ENCODE assay signal across 11 cellular contexts in the genomic region with DNA sequence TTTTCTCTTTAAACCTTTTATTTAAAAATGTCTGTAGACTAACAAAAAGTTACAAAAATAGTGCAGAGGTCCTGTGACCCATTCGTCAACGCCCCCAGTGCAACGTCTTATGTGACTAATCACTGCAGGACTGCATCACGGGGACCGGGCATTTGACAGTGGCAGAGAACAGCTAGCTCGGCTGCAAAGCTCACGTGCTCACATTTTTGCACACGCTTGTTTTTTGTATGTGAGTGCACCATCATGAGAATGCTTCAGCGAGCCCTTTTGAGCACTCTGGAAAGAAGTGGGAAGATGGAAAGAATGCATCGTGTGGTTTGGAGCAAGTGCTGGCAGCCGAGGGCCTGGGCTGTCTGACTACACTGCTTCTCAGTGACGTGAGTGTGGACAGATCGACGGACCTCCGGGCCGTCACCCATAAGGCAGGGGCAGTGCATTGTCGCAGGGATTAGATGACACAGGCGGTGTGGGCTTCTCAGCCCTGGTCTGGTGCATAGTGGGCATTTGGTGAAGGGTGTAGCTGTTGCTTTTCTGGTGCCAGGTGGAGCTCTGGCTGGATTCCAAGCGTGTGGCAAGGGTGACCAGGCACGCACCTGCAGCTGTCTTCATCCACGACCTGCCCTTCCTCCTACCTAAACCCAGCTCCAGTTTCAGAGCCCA. TPM values are rescaled to one million over a fixed set of nuclear protein-coding genes. Genes with fewer than 3 reads are reported as not detected.
DNase-seq lines count a peak whose midpoint lies in the region; ATAC-seq and TF ChIP-seq lines count a peak whose summit lies in the region.
"Had no signal": no experiment of that assay in that cellular context is flagged by ENCODE, and none has a peak within 500 bp of the region (broad histone marks: within the 10 kb centered on the region; RNA-seq: fewer than 3 reads in every experiment).

No MANE protein-coding gene starts in this region.

- no peak overlapping the region for H2BK120ac ChIP-seq in mesendoderm (ENCODE audit: low read depth, low read length)

- no peak overlapping the region for H2AK5ac ChIP-seq in mesendoderm (ENCODE audit: low read length)

- H3K9me3 ChIP-seq in GM23248 (ENCODE audit: low read depth) (peaks cover 4% of the 10 kb centered on the region), OCI-LY3 (ENCODE audit: insufficient read depth, low read length) (0 out of 2 replicates have a peak, but pooled peaks cover 9% of the 10 kb centered on the region), heart right ventricle (peaks cover 0 to 19% (median 11%) of the 10 kb centered on the region in 11 donors), spleen (peaks cover 0 to 32% (median 20%) of the 10 kb centered on the region in 8 donors)

- no peak for TF ChIP-seq POLR2A in spleen (IDR thresholded peaks at IDR 0.05)

- no peak for TF ChIP-seq CTCF in OCI-LY3 (IDR thresholded peaks at IDR 0.05; ENCODE audit: low read depth, low read length)
- TF ChIP-seq CTCF in heart right ventricle (IDR thresholded peaks at IDR 0.05) = no peak
- TF ChIP-seq CTCF in spleen (IDR thresholded peaks at IDR 0.05 in 8 of 11, conservative IDR thresholded peaks at IDR 0.05 in 3 of 11) = no peak

- H3F3A ChIP-seq in GM23248 (ENCODE audit: insufficient read depth) = no peaks in the 10 kb centered on the region

- H3K36me3 ChIP-seq in GM23248 (ENCODE audit: low read depth) (no peaks in the 10 kb centered on the region), OCI-LY3 (replicated peaks; ENCODE audit: low read depth, low read length) (no peaks in the 10 kb centered on the region), heart right ventricle (no peaks in the 10 kb centered on the region), mesendoderm (ENCODE audit: control insufficient read depth, insufficient read depth, low read length) (no peaks in the 10 kb centered on the region), spleen (no peaks in the 10 kb centered on the region)

- H2AFZ ChIP-seq in GM23248 (peak overlapping the region; percentile 8; the same call in 1 of the 2 replicates), OCI-LY3 (ENCODE audit: low read depth, low read length) (no peak overlapping the region; the same call in 1 of the 2 replicates)

- H3K79me1 ChIP-seq in mesendoderm (ENCODE audit: low read length) = no peaks in the 10 kb centered on the region

- intact Hi-C loops in heart right ventricle (cut with DNase I) = no loop called here
- intact Hi-C loops in spleen (cut with DNase I; ENCODE audit: low total_unique reads) = no loop called here

- no peak overlapping the region for H3K27ac ChIP-seq in GM23248
- H3K27ac ChIP-seq in OCI-LY3 (ENCODE audit: low read length) = no peak overlapping the region
- H3K27ac ChIP-seq in heart right ventricle = no peak overlapping the region
- no peak overlapping the region for H3K27ac ChIP-seq in mesendoderm (ENCODE audit: low read depth, low read length)
- no peak overlapping the region for H3K27ac ChIP-seq in spleen

- H3K4ac ChIP-seq in mesendoderm (ENCODE audit: low read depth, low read length) = no peak overlapping the region

- H3K9me2 ChIP-seq in GM23248 (ENCODE audit: insufficient read depth) = no peaks in the 10 kb centered on the region

- H3K9ac ChIP-seq in GM23248 = peak overlapping the region; percentile 45; the same call in 1 of the 2 replicates
- no peak overlapping the region for H3K9ac ChIP-seq in OCI-LY3 (ENCODE audit: low read length)
- H3K9ac ChIP-seq in mesendoderm (ENCODE audit: low read length) = no peak overlapping the region

- H3K4me1 ChIP-seq in GM23248 (ENCODE audit: insufficient read depth) = peaks cover 6% of the 10 kb centered on the region; the same call in 1 of the 2 replicates
- peaks cover 4% of the 10 kb centered on the region; the same call in 1 of the 2 replicates for H3K4me1 ChIP-seq in OCI-LY3 (ENCODE audit: low read length)
- peaks cover 0 to 15% (median 8%) of the 10 kb centered on the region in 9 donors for H3K4me1 ChIP-seq in heart right ventricle
- H3K4me1 ChIP-seq in mesendoderm (ENCODE audit: control insufficient read depth, low read depth, low read length) = no peaks in the 10 kb centered on the region
- H3K4me1 ChIP-seq in spleen = peaks cover 0 to 15% (median 0%) of the 10 kb centered on the region in 6 donors

- H4K8ac ChIP-seq in mesendoderm (ENCODE audit: low read depth, low read length) = no peak overlapping the region

- no peak overlapping the region for H2BK5ac ChIP-seq in mesendoderm (ENCODE audit: low read length)

- H3K4me2 ChIP-seq in GM23248 (ENCODE audit: unreplicated experiment) (peak overlapping the region; percentile 54), OCI-LY3 (ENCODE audit: low read length) (peak overlapping the region; percentile 47), mesendoderm (ENCODE audit: low read length) (no peak overlapping the region)

- no peak overlapping the region for H2BK15ac ChIP-seq in mesendoderm (replicated peaks; ENCODE audit: low read depth)

- in situ Hi-C loops in GM23248 (cut with MboI) = loop anchor here (5.0 kb wide), 1 partner anchor 108 kb away; no protein-coding TSS in a partner anchor

- no peaks in the 10 kb centered on the region for H3K27me3 ChIP-seq in GM23248 (replicated peaks; ENCODE audit: insufficient read depth)
- H3K27me3 ChIP-seq in OCI-LY3 (ENCODE audit: low read depth, low read length) = peaks cover 32% of the 10 kb centered on the region
- H3K27me3 ChIP-seq in heart right ventricle = peaks cover 0 to 21% (median 10%) of the 10 kb centered on the region in 7 donors
- no peaks in the 10 kb centered on the region for H3K27me3 ChIP-seq in mesendoderm (ENCODE audit: insufficient read depth, low read length, poor library complexity)
- H3K27me3 ChIP-seq in spleen (replicated peaks in 1 of 7) = peaks cover 0 to 6% (median 0%) of the 10 kb centered on the region in 7 donors

- H4K5ac ChIP-seq in mesendoderm (ENCODE audit: low read length) = no peak overlapping the region

- 12 to 13% methylated on average over 21 of the region's 21 CpGs for WGBS in GM23248 (ENCODE audit: low coverage in 1 of 2, low lambda C conversion rate in 2 of 2, missing lambda C conversion rate in 2 of 2), 2 experiments
- WGBS in heart right ventricle, 2 donors = 55 to 56% methylated on average over 21 of the region's 21 CpGs
- WGBS in mesendoderm (ENCODE audit: extremely low coverage, insufficient coverage, low lambda C conversion rate) = no CpG with 5 or more reads among the region's 21 CpGs
- 64 to 72% (median 70%) methylated on average over 21 of the region's 21 CpGs for WGBS in spleen, 5 donors

- no peak overlapping the region for H3K23ac ChIP-seq in mesendoderm (ENCODE audit: low read length)

- ATAC-seq in heart right ventricle = peak; percentile 25 to 70 (median 53)
- ATAC-seq: activated naive CD8-positive, alpha-beta T cell treated with anti-CD3 and anti-CD28 coated beads, Interleukin-2, amount 50 U/mL, for 24 hours had no signal

- H3K79me2 ChIP-seq in GM23248 (ENCODE audit: insufficient read depth) (no peaks in the 10 kb centered on the region), OCI-LY3 (ENCODE audit: low read length) (no peaks in the 10 kb centered on the region), mesendoderm (ENCODE audit: control insufficient read depth, insufficient read depth, low read length) (no peaks in the 10 kb centered on the region)

- no peak overlapping the region for H3K18ac ChIP-seq in mesendoderm (ENCODE audit: low read length)

- DNase-seq in GM23248 (peak; percentile 89), heart right ventricle (no peak), stromal cell of bone marrow (ENCODE audit: low read depth) (peak; percentile 73), mesendoderm (no peak), spleen (no peak)
- no peak for DNase-seq in effector CD4-positive, alpha-beta T cell
- DNase-seq in activated CD4-positive, alpha-beta T cell treated with anti-CD3 and anti-CD28 coated beads for 1 hour = no peak
- DNase-seq: activated naive CD8-positive, alpha-beta T cell treated with anti-CD3 and anti-CD28 coated beads, Interleukin-2, amount 50 U/mL, for 24 hours; KBM-7; NCI-H526 had no signal

- H3K56ac ChIP-seq in mesendoderm (ENCODE audit: low read length) = no peak overlapping the region

- H4K20me1 ChIP-seq in GM23248 (ENCODE audit: insufficient read depth) (no peaks in the 10 kb centered on the region), OCI-LY3 (ENCODE audit: insufficient read depth, low read length) (no peaks in the 10 kb centered on the region)

- H3K4me3 ChIP-seq in GM23248 (peak overlapping the region; percentile 24; the same call in 1 of the 2 replicates), OCI-LY3 (ENCODE audit: low read length) (peak overlapping the region; percentile 28; the same call in 1 of the 2 replicates), heart right ventricle (peak overlapping the region in 1 of 10 donors; percentile 5), mesendoderm (ENCODE audit: low read length) (no peak overlapping the region), spleen (no peak overlapping the region)

RNA-seq across cellular contexts. Expression of a gene that starts 17.7 kb away (rescaled TPM):
- total RNA-seq in GM23248 (2014; rRNA removed; shearing (Covaris generic)) = 3.4 and 6.2 TPM in 2 replicates
- polyA plus RNA-seq in GM23248 (2016; fragmentation: Nextera tagmentation; extraction: Ambion mirVana) (5.3 and 5.7 TPM in 2 replicates), heart right ventricle (10 to 100 TPM; 14.5 to 40.5 TPM), spleen (10 to 100 TPM in 2 of 3 donors, 1 to 10 TPM in 1; 8.3 to 29.8 (median 11.7) TPM)
- total RNA-seq in heart right ventricle (10 to 100 TPM in 7 of 10 donors, 1 to 10 TPM in 3; 5.3 to 25.5 (median 11.6) TPM), spleen (10 to 100 TPM; 15.5 to 51.3 (median 43.7) TPM)
- 0.28 TPM for polyA plus RNA-seq in mesendoderm (2013, experiment 1 of 2)
- 0.25 TPM for polyA plus RNA-seq in mesendoderm (2013, experiment 2 of 2)

RNA-seq across cellular contexts. Expression of a gene that starts 41.3 kb away (rescaled TPM):
- 0.51 and 2.5 TPM in 2 replicates for total RNA-seq in GM23248 (2014; rRNA removed; shearing (Covaris generic))
- polyA plus RNA-seq in GM23248 (2016; fragmentation: Nextera tagmentation; extraction: Ambion mirVana) (4.9 and 6.0 TPM in 2 replicates), heart right ventricle (under 1 TPM; 0.29 to 0.87 TPM), spleen (1 to 10 TPM; 1.8 to 3.5 (median 2.0) TPM)
- total RNA-seq in heart right ventricle (1 to 10 TPM in 1 of 10 donors, under 1 TPM in 5, not detected in 4; 0.21 to 2.1 (median 0.31) TPM), spleen (1 to 10 TPM in 5 of 7 donors, under 1 TPM in 2; 0.46 to 5.6 (median 2.3) TPM)
- polyA plus RNA-seq in mesendoderm (2013, experiment 1 of 2) = 1.7 TPM
- polyA plus RNA-seq in mesendoderm (2013, experiment 2 of 2) = 2.1 TPM

Comparison
In these comparisons a context has a peak if more than half of its experiments do, and no peak if none do; other contexts are left out.
1. DNase-seq: peak in GM23248 (single experiment) and stromal cell of bone marrow (single experiment); none in heart right ventricle (0 of 2), mesendoderm (single experiment), effector CD4-positive, alpha-beta T cell (single experiment), activated CD4-positive, alpha-beta T cell treated with anti-CD3 and anti-CD28 coated beads for 1 hour (single experiment) and spleen (single experiment).
2. H3K4me3 ChIP-seq: peak in GM23248 (single experiment) and OCI-LY3 (single experiment); none in mesendoderm (single experiment) and spleen (0 of 8).